Comparison of ENCODE assay signal across 8 cellular contexts in genomic region chr5:149561848-149562247, GRCh38. TPM values are rescaled to one million over a fixed set of nuclear protein-coding genes. Genes with fewer than 3 reads are reported as not detected.
A peak's percentile ranks its signal among the peaks of the same experiment; 100 is the strongest.
DNase-seq lines count a peak whose midpoint lies in the region; ATAC-seq and TF ChIP-seq lines count a peak whose summit lies in the region.

No MANE protein-coding gene starts in this region.

- H3K27me3 ChIP-seq in naive thymus-derived CD4-positive, alpha-beta T cell (ENCODE audit: control insufficient read depth in 2 of 2, insufficient read depth in 2 of 2, low read length in 2 of 2) = no peaks in the 10 kb centered on the region

- peaks cover 10% of the 10 kb centered on the region for H3K4me1 ChIP-seq in OCI-LY7 (ENCODE audit: insufficient read depth, low read length, poor library complexity, severe bottlenecking)
- H3K4me1 ChIP-seq in naive thymus-derived CD4-positive, alpha-beta T cell (ENCODE audit: control insufficient read depth in 2 of 2, insufficient read depth in 2 of 2, low read length in 2 of 2) = peaks cover 0 to 17% of the 10 kb centered on the region in 2 donors

- no peak overlapping the region for H3K27ac ChIP-seq in OCI-LY7 (ENCODE audit: low read depth, low read length, poor library complexity, severe bottlenecking)
- H3K27ac ChIP-seq in naive thymus-derived CD4-positive, alpha-beta T cell (ENCODE audit: low read depth, low read length) = peak overlapping the region; percentile 50

- no peaks in the 10 kb centered on the region for H3K9me2 ChIP-seq in OCI-LY7 (ENCODE audit: insufficient read depth, low read length)

- DNase-seq in OCI-LY7 (ENCODE audit: low spot score) (peak; percentile 17), endothelial cell (ENCODE audit: low spot score) (no peak), NCI-H1092 (lab: John Stamatoyannopoulos, UW) (no peak)
- DNase-seq in naive thymus-derived CD4-positive, alpha-beta T cell = no peak
- DNase-seq in activated T-helper 1 cell treated with anti-CD3 and anti-CD28 coated beads, Interleukin-12 subunit alpha, Interleukin-12 subunit beta, Interleukin-2, Interleukin-4 antibody, amounts not matched to agents 30 ng/mL and 10 ng/mL and 1 ng/mL, durations not matched to agents 14 hours and 24 hours and 36 hours (ENCODE audit: low spot score) = no peak
- DNase-seq in activated CD4-positive, alpha-beta T cell treated with anti-CD3 and anti-CD28 coated beads for 1 hour = no peak

- H3K9me3 ChIP-seq in OCI-LY7 (ENCODE audit: low read length) = no peaks in the 10 kb centered on the region
- no peaks in the 10 kb centered on the region for H3K9me3 ChIP-seq in naive thymus-derived CD4-positive, alpha-beta T cell (ENCODE audit: control insufficient read depth in 2 of 3, low read length in 3 of 3)

- TF ChIP-seq CTCF in OCI-LY7 (conservative IDR thresholded peaks at IDR 0.05; ENCODE audit: low read length) (no peak), endothelial cell (IDR thresholded peaks at IDR 0.05; ENCODE audit: unreplicated experiment) (no peak)

- H3K79me2 ChIP-seq in OCI-LY7 (ENCODE audit: insufficient read depth, low read depth, low read length) = no peaks in the 10 kb centered on the region

- no peak overlapping the region for H3K4me3 ChIP-seq in OCI-LY7 (ENCODE audit: low read depth, low read length, poor library complexity, severe bottlenecking)
- no peak overlapping the region for H3K4me3 ChIP-seq in naive thymus-derived CD4-positive, alpha-beta T cell (ENCODE audit: low read length)

- CTCF ChIA-PET in OCI-LY7 (lab: Charles Lee; ENCODE audit: unreplicated experiment) = interaction anchor here (1.0 to 1.4 kb wide), 2 partner anchors 34 to 116 kb away, joined by 3 read pairs; no protein-coding TSS in a partner anchor
- CTCF ChIA-PET in naive thymus-derived CD4-positive, alpha-beta T cell (lab: Charles Lee) = interaction anchor here (0.6 to 4.8 kb wide), 9 partner anchors 10 to 248 kb away, joined by 3 to 67 read pairs (median 8); partner anchors contain the start of gene CSNK1A1

- ATAC-seq in GM18511 (IDR thresholded peaks at IDR 0.05; ENCODE audit: unreplicated experiment) = peak; percentile 56
- ATAC-seq in naive thymus-derived CD4-positive, alpha-beta T cell = no peak
- ATAC-seq in GM21360 (IDR thresholded peaks at IDR 0.05; ENCODE audit: unreplicated experiment) = no peak

- no peaks in the 10 kb centered on the region for H3K9me3 Mint-ChIP-seq in endothelial cell (ENCODE audit: unreplicated experiment)
- no peaks in the 10 kb centered on the region for H3K9me3 Mint-ChIP-seq in naive thymus-derived CD4-positive, alpha-beta T cell
- no peaks in the 10 kb centered on the region for H3K9me3 Mint-ChIP-seq in activated T-helper 1 cell treated with anti-CD3 and anti-CD28 coated beads, Interleukin-12 subunit alpha, Interleukin-12 subunit beta, Interleukin-2, Interleukin-4 antibody, amounts not matched to agents 30 ng/mL and 10 ng/mL and 1 ng/mL, durations not matched to agents 14 hours and 24 hours and 36 hours

- intact Hi-C loops in OCI-LY7 (cut with micrococcal nuclease; ENCODE audit: unreplicated experiment) = loop anchor here (5.0 kb wide), 1 partner anchor 245 kb away; no protein-coding TSS in a partner anchor
- intact Hi-C loops in naive thymus-derived CD4-positive, alpha-beta T cell (cut with micrococcal nuclease) = loop anchor here (1.0 to 5.0 kb wide), 5 partner anchors 11 to 420 kb away; partner anchors contain the start of genes ABLIM3 (in 1 of the 2) and CSNK1A1 (in 1 of the 2)
- intact Hi-C loops in activated T-helper 1 cell treated with anti-CD3 and anti-CD28 coated beads, Interleukin-12 subunit alpha, Interleukin-12 subunit beta, Interleukin-2, Interleukin-4 antibody, amounts not matched to agents 30 ng/mL and 10 ng/mL and 1 ng/mL, durations not matched to agents 14 hours and 24 hours and 36 hours (cut with micrococcal nuclease) = no loop called here

- POLR2A ChIA-PET in OCI-LY7 (lab: Charles Lee) = interaction anchor here (0.6 to 1.9 kb wide), 4 partner anchors 9 to 19 kb away, joined by 3 to 5 read pairs (median 4); no protein-coding TSS in a partner anchor
- POLR2A ChIA-PET in naive thymus-derived CD4-positive, alpha-beta T cell (lab: Charles Lee) = interaction anchor here (2.7 to 3.4 kb wide), 2 partner anchors 10 to 13 kb away, joined by 17 to 21 read pairs; partner anchors contain the start of gene CSNK1A1

- H3K4me3 Mint-ChIP-seq in endothelial cell (ENCODE audit: unreplicated experiment) = no peak overlapping the region
- H3K4me3 Mint-ChIP-seq in naive thymus-derived CD4-positive, alpha-beta T cell = peak overlapping the region in 8 of 10 donors; percentile 4 to 67 (median 56)
- no peak overlapping the region for H3K4me3 Mint-ChIP-seq in activated T-helper 1 cell treated with anti-CD3 and anti-CD28 coated beads, Interleukin-12 subunit alpha, Interleukin-12 subunit beta, Interleukin-2, Interleukin-4 antibody, amounts not matched to agents 30 ng/mL and 10 ng/mL and 1 ng/mL, durations not matched to agents 14 hours and 24 hours and 36 hours

- no peaks in the 10 kb centered on the region for H3K36me3 Mint-ChIP-seq in endothelial cell (ENCODE audit: low read depth, unreplicated experiment)
- H3K36me3 Mint-ChIP-seq in naive thymus-derived CD4-positive, alpha-beta T cell = no peaks in the 10 kb centered on the region
- no peaks in the 10 kb centered on the region for H3K36me3 Mint-ChIP-seq in activated T-helper 1 cell treated with anti-CD3 and anti-CD28 coated beads, Interleukin-12 subunit alpha, Interleukin-12 subunit beta, Interleukin-2, Interleukin-4 antibody, amounts not matched to agents 30 ng/mL and 10 ng/mL and 1 ng/mL, durations not matched to agents 14 hours and 24 hours and 36 hours (ENCODE audit: low read depth)

- H3K4me1 Mint-ChIP-seq in endothelial cell (ENCODE audit: unreplicated experiment) = peaks cover 20% of the 10 kb centered on the region
- H3K4me1 Mint-ChIP-seq in naive thymus-derived CD4-positive, alpha-beta T cell = peaks cover 14 to 36% (median 25%) of the 10 kb centered on the region in 7 donors
- peaks cover 18% of the 10 kb centered on the region for H3K4me1 Mint-ChIP-seq in activated T-helper 1 cell treated with anti-CD3 and anti-CD28 coated beads, Interleukin-12 subunit alpha, Interleukin-12 subunit beta, Interleukin-2, Interleukin-4 antibody, amounts not matched to agents 30 ng/mL and 10 ng/mL and 1 ng/mL, durations not matched to agents 14 hours and 24 hours and 36 hours (ENCODE audit: low read depth)

- peak overlapping the region; percentile 93 for H3K27ac Mint-ChIP-seq in endothelial cell (ENCODE audit: unreplicated experiment)
- H3K27ac Mint-ChIP-seq in naive thymus-derived CD4-positive, alpha-beta T cell = peak overlapping the region; percentile 57 to 84 (median 74)
- H3K27ac Mint-ChIP-seq in activated T-helper 1 cell treated with anti-CD3 and anti-CD28 coated beads, Interleukin-12 subunit alpha, Interleukin-12 subunit beta, Interleukin-2, Interleukin-4 antibody, amounts not matched to agents 30 ng/mL and 10 ng/mL and 1 ng/mL, durations not matched to agents 14 hours and 24 hours and 36 hours = no peak overlapping the region

- H3K4me2 ChIP-seq in OCI-LY7 (ENCODE audit: low read length) = peak overlapping the region; percentile 41

- H2AFZ ChIP-seq in OCI-LY7 (ENCODE audit: low read length) = no peak overlapping the region

- no peaks in the 10 kb centered on the region for H3K27me3 Mint-ChIP-seq in endothelial cell (ENCODE audit: unreplicated experiment)
- H3K27me3 Mint-ChIP-seq in naive thymus-derived CD4-positive, alpha-beta T cell = no peaks in the 10 kb centered on the region
- H3K27me3 Mint-ChIP-seq in activated T-helper 1 cell treated with anti-CD3 and anti-CD28 coated beads, Interleukin-12 subunit alpha, Interleukin-12 subunit beta, Interleukin-2, Interleukin-4 antibody, amounts not matched to agents 30 ng/mL and 10 ng/mL and 1 ng/mL, durations not matched to agents 14 hours and 24 hours and 36 hours (ENCODE audit: insufficient read depth) = no peaks in the 10 kb centered on the region

- H3K36me3 ChIP-seq in OCI-LY7 (ENCODE audit: insufficient read depth, low read length) = no peaks in the 10 kb centered on the region
- H3K36me3 ChIP-seq in naive thymus-derived CD4-positive, alpha-beta T cell (ENCODE audit: control insufficient read depth in 2 of 3, insufficient read depth in 3 of 3, low read length in 3 of 3) = no peaks in the 10 kb centered on the region

- no peaks in the 10 kb centered on the region for H4K20me1 ChIP-seq in OCI-LY7 (ENCODE audit: insufficient read depth, low read length)

- BruUV-seq in OCI-LY7 (replicated peaks; lab: Mats Ljungman, UMichigan) = no TSS peak

RNA-seq across cellular contexts. Expression of gene CSNK1A1, which starts 10.6 kb away (rescaled TPM):
- 161 and 176 TPM in 2 replicates for total RNA-seq in OCI-LY7 (2014; rRNA removed; shearing (Covaris generic))
- total RNA-seq in OCI-LY7 (2022) = 187 and 189 TPM in 2 replicates
- total RNA-seq in endothelial cell (ENCODE audit: unreplicated experiment) = 242 TPM
- 100 to 1,000 TPM; 168 to 217 (median 181) TPM for total RNA-seq in naive thymus-derived CD4-positive, alpha-beta T cell
- 100 to 1,000 TPM; 146 to 164 TPM for polyA plus RNA-seq in naive thymus-derived CD4-positive, alpha-beta T cell
- total RNA-seq in activated T-helper 1 cell treated with anti-CD3 and anti-CD28 coated beads, Interleukin-12 subunit alpha, Interleukin-12 subunit beta, Interleukin-2, Interleukin-4 antibody, amounts not matched to agents 30 ng/mL and 10 ng/mL and 1 ng/mL, durations not matched to agents 14 hours and 24 hours and 36 hours = 195 and 205 TPM in 2 replicates

RNA-seq across cellular contexts. Expression of gene ARHGEF37, which starts 19.4 kb away (rescaled TPM):
- not detected in 2 replicates for total RNA-seq in OCI-LY7 (2014; rRNA removed; shearing (Covaris generic))
- total RNA-seq in OCI-LY7 (2022) = 1.4 and 1.7 TPM in 2 replicates
- 4.5 TPM for total RNA-seq in endothelial cell (ENCODE audit: unreplicated experiment)
- total RNA-seq in naive thymus-derived CD4-positive, alpha-beta T cell = 1 to 10 TPM in 1 of 5 experiments, under 1 TPM in 3, not detected in 1; 0.43 to 1.8 (median 0.80) TPM
- under 1 TPM; 0.46 to 0.47 TPM for polyA plus RNA-seq in naive thymus-derived CD4-positive, alpha-beta T cell
- total RNA-seq in activated T-helper 1 cell treated with anti-CD3 and anti-CD28 coated beads, Interleukin-12 subunit alpha, Interleukin-12 subunit beta, Interleukin-2, Interleukin-4 antibody, amounts not matched to agents 30 ng/mL and 10 ng/mL and 1 ng/mL, durations not matched to agents 14 hours and 24 hours and 36 hours = 0.70 and 0.86 TPM in 2 replicates

Comparison
In these comparisons a context has a peak if more than half of its experiments do, and no peak if none do; other contexts are left out.
1. H3K4me3 Mint-ChIP-seq: peak in naive thymus-derived CD4-positive, alpha-beta T cell (8 of 10); none in endothelial cell (single experiment) and activated T-helper 1 cell treated with anti-CD3 and anti-CD28 coated beads, Interleukin-12 subunit alpha, Interleukin-12 subunit beta, Interleukin-2, Interleukin-4 antibody, amounts not matched to agents 30 ng/mL and 10 ng/mL and 1 ng/mL, durations not matched to agents 14 hours and 24 hours and 36 hours (single experiment).